In genomic region chr12:110354172-110354780, GRCh38 we compare ENCODE assay signal across 10 cellular contexts. TPM values are rescaled to one million over a fixed set of nuclear protein-coding genes. Genes with fewer than 3 reads are reported as not detected.
DNase-seq lines count a peak whose midpoint lies in the region; ATAC-seq, FAIRE-seq and TF ChIP-seq lines count a peak whose summit lies in the region.
"Had no signal": no experiment of that assay in that cellular context is flagged by ENCODE, and none has a peak within 500 bp of the region (broad histone marks: within the 10 kb centered on the region; RNA-seq: fewer than 3 reads in every experiment).

No MANE protein-coding gene starts in this region.

- 38 to 45% (median 41%) methylated on average over 7 of the region's 7 CpGs for WGBS in small intestine, 3 donors

- H3K27ac ChIP-seq in small intestine (ENCODE audit: low read depth in 1 of 2, low read length in 1 of 2) = no peak overlapping the region
- H3K27ac ChIP-seq in coronary artery = no peak overlapping the region

- FAIRE-seq in small intestine (lab: Jason Lieb, UNC) = no peak

- no peaks in the 10 kb centered on the region for H3K27me3 ChIP-seq in small intestine (ENCODE audit: control insufficient read depth in 2 of 2, insufficient read depth in 2 of 2, low read length in 2 of 2)

- no peak for TF ChIP-seq CTCF in coronary artery (IDR thresholded peaks at IDR 0.05)

- H3K9me3 ChIP-seq in small intestine (ENCODE audit: control insufficient read depth, low read depth) = no peaks in the 10 kb centered on the region

- DNase-seq in ELR (ENCODE audit: low read depth) (peak; percentile 27), OCI-M1 (lab: John Stamatoyannopoulos, UW) (peak; percentile 98), cerebellum (ENCODE audit: low spot score) (peak; percentile 45), lung microvascular endothelial cell (ENCODE audit: low read depth in 2 of 2) (peak; percentile 81 to 88), small intestine (no peak), coronary artery (ENCODE audit: low spot score) (no peak)
- DNase-seq: NCI-H187, occipital lobe had no signal

- no peak for ATAC-seq in GM19035 (IDR thresholded peaks at IDR 0.05; ENCODE audit: unreplicated experiment)
- no peak for ATAC-seq in GM21381 (IDR thresholded peaks at IDR 0.05; ENCODE audit: unreplicated experiment)

- H3K36me3 ChIP-seq in small intestine (ENCODE audit: control insufficient read depth in 2 of 2, insufficient read depth in 2 of 2, low read length in 2 of 2) = peaks cover 0 to 3% of the 10 kb centered on the region in 2 donors

- H3K4me1 ChIP-seq in small intestine (ENCODE audit: control insufficient read depth in 2 of 2, insufficient read depth in 1 of 2, low read depth in 1 of 2, low read length in 1 of 2) = no peaks in the 10 kb centered on the region

- no peak overlapping the region for H3K4me3 ChIP-seq in small intestine (ENCODE audit: low read depth in 1 of 2, low read length in 2 of 2)
- no peak overlapping the region for H3K4me3 ChIP-seq in coronary artery

RNA-seq across cellular contexts. Expression of gene ANAPC7, which starts 49.2 kb away (rescaled TPM):
- total RNA-seq in cerebellum = 58.5 TPM
- total RNA-seq in lung microvascular endothelial cell = 24.6 and 37.1 TPM in 2 replicates
- polyA plus RNA-seq in small intestine = 10 to 100 TPM; 15.4 to 29.7 (median 18.3) TPM

Comparison
In these comparisons a context has a peak if more than half of its experiments do, and no peak if none do; other contexts are left out.
1. DNase-seq: peak in ELR (single experiment), OCI-M1 (single experiment), cerebellum (single experiment) and lung microvascular endothelial cell (2 of 2); none in small intestine (single experiment) and coronary artery (single experiment).